In the genomic region with DNA sequence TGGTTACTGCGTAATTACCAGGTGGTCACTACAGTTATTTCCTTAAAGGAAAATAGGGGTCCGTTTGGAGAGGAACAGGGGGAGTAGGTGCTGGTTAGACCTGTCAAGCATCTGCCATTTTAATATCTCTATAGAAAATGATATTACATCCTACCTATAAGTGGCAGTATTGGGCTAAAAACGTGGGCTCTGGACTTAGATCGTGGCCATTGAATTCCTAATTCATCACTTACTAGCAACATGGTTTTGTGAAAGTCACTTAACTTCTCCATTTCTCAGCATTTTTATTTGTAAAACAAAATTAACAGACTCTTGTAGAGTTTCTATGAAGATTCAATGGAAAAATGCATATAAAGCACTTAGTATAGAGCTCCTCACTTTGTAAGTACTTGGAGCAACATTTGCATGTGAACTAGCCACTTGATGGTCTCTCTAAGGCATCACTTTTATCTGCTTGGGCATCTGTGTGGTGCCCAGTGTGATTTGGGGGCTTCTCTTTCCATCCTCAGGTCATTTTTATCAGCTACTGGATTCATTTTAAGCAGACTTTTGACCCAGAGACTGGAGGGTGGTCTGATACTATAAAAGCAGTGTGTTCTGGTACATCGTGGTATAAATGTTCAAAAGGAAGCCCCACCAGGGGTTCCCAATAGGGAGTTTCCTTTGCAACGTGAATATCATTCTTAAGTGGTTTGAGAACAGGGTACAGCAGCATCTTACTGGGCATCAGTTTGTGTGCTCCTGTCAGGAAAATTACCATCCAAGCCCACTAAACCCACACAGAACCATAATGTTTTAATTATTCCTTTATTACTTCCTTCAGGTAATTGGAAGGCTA, we compare ENCODE assay signal across 9 cellular contexts. TPM values are rescaled to one million over a fixed set of nuclear protein-coding genes. Genes with fewer than 3 reads are reported as not detected.
DNase-seq lines count a peak whose midpoint lies in the region; ATAC-seq and TF ChIP-seq lines count a peak whose summit lies in the region.
"Had no signal": no experiment of that assay in that cellular context is flagged by ENCODE, and none has a peak within 500 bp of the region (broad histone marks: within the 10 kb centered on the region; RNA-seq: fewer than 3 reads in every experiment).

No MANE protein-coding gene starts in this region.

- peak overlapping the region; percentile 79 for H2AFZ ChIP-seq in OCI-LY7 (ENCODE audit: low read length)

- no peaks in the 10 kb centered on the region for H3K9me3 Mint-ChIP-seq in activated CD4-positive, alpha-beta T cell treated with anti-CD3 and anti-CD28 coated beads, Interleukin-2, amount 10 ng/mL, durations not matched to agents 24 days and 14 days
- H3K9me3 Mint-ChIP-seq: naive B cell had no signal

- no peak overlapping the region for H3K27ac Mint-ChIP-seq in activated CD4-positive, alpha-beta T cell treated with anti-CD3 and anti-CD28 coated beads, Interleukin-2, amount 10 ng/mL, durations not matched to agents 24 days and 14 days
- H3K27ac Mint-ChIP-seq: naive B cell had no signal

- intact Hi-C loops in OCI-LY7 (cut with micrococcal nuclease; ENCODE audit: unreplicated experiment) = no loop called here
- intact Hi-C loops in activated CD4-positive, alpha-beta T cell treated with anti-CD3 and anti-CD28 coated beads, Interleukin-2, amount 10 ng/mL, durations not matched to agents 24 days and 14 days (cut with micrococcal nuclease) = loop anchor here (2.0 to 10.0 kb wide), 2 partner anchors 202 to 472 kb away; partner anchors contain the start of gene CXCL1

- TF ChIP-seq CTCF in OCI-LY7 (conservative IDR thresholded peaks at IDR 0.05; ENCODE audit: low read length) = peak; percentile 72

- no peaks in the 10 kb centered on the region for H3K9me2 ChIP-seq in OCI-LY7 (ENCODE audit: insufficient read depth, low read length)

- H3K36me3 Mint-ChIP-seq in activated CD4-positive, alpha-beta T cell treated with anti-CD3 and anti-CD28 coated beads, Interleukin-2, amount 10 ng/mL, durations not matched to agents 24 days and 14 days (ENCODE audit: low read depth) = no peaks in the 10 kb centered on the region
- H3K36me3 Mint-ChIP-seq: naive B cell had no signal

- POLR2A ChIA-PET in OCI-LY7 (lab: Charles Lee) = interaction anchor here (0.6 to 2.0 kb wide), 5 partner anchors 8 to 404 kb away, joined by 3 to 7 read pairs (median 3); no protein-coding TSS in a partner anchor

- BruUV-seq in OCI-LY7 (replicated peaks; lab: Mats Ljungman, UMichigan) = no TSS peak

- H3K4me1 Mint-ChIP-seq in activated CD4-positive, alpha-beta T cell treated with anti-CD3 and anti-CD28 coated beads, Interleukin-2, amount 10 ng/mL, durations not matched to agents 24 days and 14 days = peaks cover 3% of the 10 kb centered on the region
- H3K4me1 Mint-ChIP-seq: naive B cell had no signal

- no peak overlapping the region for H3K4me2 ChIP-seq in OCI-LY7 (ENCODE audit: low read length)

- no peak overlapping the region for H3K4me3 ChIP-seq in OCI-LY7 (ENCODE audit: low read depth, low read length, poor library complexity, severe bottlenecking)

- CTCF ChIA-PET in OCI-LY7 (lab: Charles Lee; ENCODE audit: unreplicated experiment) = interaction anchor here (1.0 to 1.2 kb wide), 3 partner anchors 9 to 92 kb away, joined by 3 to 4 read pairs (median 3); no protein-coding TSS in a partner anchor

- peak; percentile 69 for DNase-seq in COLO829 (ENCODE audit: low spot score)
- DNase-seq in HT1080 (ENCODE audit: low read depth) = peak; percentile 69
- peak; percentile 41 for DNase-seq in OCI-LY7 (ENCODE audit: low spot score)
- DNase-seq in erythroblast (lab: John Stamatoyannopoulos, UW) = peak; percentile 17 to 60
- peak; percentile 55 for DNase-seq in pons (ENCODE audit: low spot score)
- DNase-seq in activated naive CD4-positive, alpha-beta T cell (lab: John Stamatoyannopoulos, UW) = no peak
- DNase-seq in activated CD4-positive, alpha-beta T cell treated with anti-CD3 and anti-CD28 coated beads, Interleukin-2, amount 10 ng/mL, durations not matched to agents 24 days and 14 days = no peak
- DNase-seq: naive B cell had no signal

- ATAC-seq in GM19452 (IDR thresholded peaks at IDR 0.05; ENCODE audit: unreplicated experiment) = peak; percentile 88

- H3K27me3 Mint-ChIP-seq in activated CD4-positive, alpha-beta T cell treated with anti-CD3 and anti-CD28 coated beads, Interleukin-2, amount 10 ng/mL, durations not matched to agents 24 days and 14 days = peaks cover 3% of the 10 kb centered on the region
- H3K27me3 Mint-ChIP-seq: naive B cell had no signal

- H3K4me1 ChIP-seq in OCI-LY7 (ENCODE audit: insufficient read depth, low read length, poor library complexity, severe bottlenecking) = peaks cover 7% of the 10 kb centered on the region

- H3K4me3 Mint-ChIP-seq in activated CD4-positive, alpha-beta T cell treated with anti-CD3 and anti-CD28 coated beads, Interleukin-2, amount 10 ng/mL, durations not matched to agents 24 days and 14 days = no peak overlapping the region
- H3K4me3 Mint-ChIP-seq: naive B cell had no signal

- no peak for TF ChIP-seq POLR2A in erythroblast (IDR thresholded peaks at IDR 0.05; ENCODE audit: low read length)

- no peaks in the 10 kb centered on the region for H4K20me1 ChIP-seq in OCI-LY7 (ENCODE audit: insufficient read depth, low read length)

- no peaks in the 10 kb centered on the region for H3K36me3 ChIP-seq in OCI-LY7 (ENCODE audit: insufficient read depth, low read length)

- no peak overlapping the region for H3K27ac ChIP-seq in OCI-LY7 (ENCODE audit: low read depth, low read length, poor library complexity, severe bottlenecking)

- no peaks in the 10 kb centered on the region for H3K79me2 ChIP-seq in OCI-LY7 (ENCODE audit: insufficient read depth, low read depth, low read length)

- no peaks in the 10 kb centered on the region for H3K9me3 ChIP-seq in OCI-LY7 (ENCODE audit: low read length)

RNA-seq across cellular contexts. Expression of gene RASSF6, which starts 42.7 kb away (rescaled TPM):
- not detected in 2 replicates for total RNA-seq in HT1080 (2014; rRNA removed; shearing (Covaris generic))
- polyA plus RNA-seq in HT1080 (2015; cell fraction: cytosol; rRNA removed) = not detected in 2 replicates
- not detected in 2 replicates for polyA plus RNA-seq in HT1080 (2015; cell fraction: nucleus; rRNA removed)
- total RNA-seq in OCI-LY7 (2014; rRNA removed; shearing (Covaris generic)) = 32.5 and 48.3 TPM in 2 replicates
- total RNA-seq in OCI-LY7 (2022) = 62.2 and 86.6 TPM in 2 replicates
- total RNA-seq in activated CD4-positive, alpha-beta T cell treated with anti-CD3 and anti-CD28 coated beads, Interleukin-2, amount 10 ng/mL, durations not matched to agents 24 days and 14 days = not detected in 2 replicates

Comparison
In these comparisons a context has a peak if more than half of its experiments do, and no peak if none do; other contexts are left out.
1. DNase-seq: peak in COLO829 (single experiment), HT1080 (single experiment), OCI-LY7 (single experiment), erythroblast (2 of 2) and pons (single experiment); none in activated naive CD4-positive, alpha-beta T cell (0 of 4) and activated CD4-positive, alpha-beta T cell treated with anti-CD3 and anti-CD28 coated beads, Interleukin-2, amount 10 ng/mL, durations not matched to agents 24 days and 14 days (single experiment).
2. RNA of gene RASSF6, which starts 42.7 kb away (total RNA-seq): 32.5 to 86.6 TPM in OCI-LY7; not detected in HT1080 and not detected in activated CD4-positive, alpha-beta T cell treated with anti-CD3 and anti-CD28 coated beads, Interleukin-2, amount 10 ng/mL, durations not matched to agents 24 days and 14 days; every median in the first group is over 10 times any median in the second.